1 cellular context compared by ENCODE assay signal in genomic region chr2:43995733-43996533, GRCh38.
TF ChIP-seq lines count a peak whose summit lies in the region.

TSS of gene LRPPRC (minus strand) at chr2:43995989. CDS start at chr2:43995947, 42 bp downstream.

TF ChIP-seq in K562, 482 proteins besides CTCF, POLR2A, EP300 and RAD21 (continued from another document and continues in another):
- TF ChIP-seq SIN3B (IDR thresholded peaks at IDR 0.05; ENCODE audit: low read depth) (peak; percentile 83), MITF (IDR thresholded peaks at IDR 0.05) (peak; percentile 79), FUS (optimal IDR thresholded peaks at IDR 0.05; ENCODE audit: low read depth, low read length) (peak; percentile 25), HINFP (tag; conservative IDR thresholded peaks at IDR 0.05; ENCODE audit: low read depth) (no peak), ARID4B (CRISPR knock-in tag; IDR thresholded peaks at IDR 0.05) (peak; percentile 41; the same call in 1 of the 2 replicates), RBM14 (IDR thresholded peaks at IDR 0.05; ENCODE audit: borderline replicate concordance, insufficient read depth, low read depth, low read length) (no peak), HSF4 (CRISPR knock-in tag; IDR thresholded peaks at IDR 0.05; ENCODE audit: borderline replicate concordance) (no peak), HMGN3 (IDR thresholded peaks at IDR 0.05; ENCODE audit: borderline replicate concordance, extremely low read depth, insufficient read length, low read depth, low read length) (peak; percentile 45), SRSF7 (optimal IDR thresholded peaks at IDR 0.05; ENCODE audit: low read depth, low read length) (no peak), GABPB2 (CRISPR knock-in tag; conservative IDR thresholded peaks at IDR 0.05) (no peak), XRCC4 (IDR thresholded peaks at IDR 0.05; ENCODE audit: extremely low read depth, insufficient read depth, insufficient read length) (no peak), SAFB (IDR thresholded peaks at IDR 0.05; ENCODE audit: borderline replicate concordance, low read depth, low read length) (no peak), USF2 (CRISPR knock-in tag; IDR thresholded peaks at IDR 0.05) (peak; percentile 94), ZNF175 (CRISPR knock-in tag; IDR thresholded peaks at IDR 0.05; ENCODE audit: low read depth) (peak; percentile 53; the same call in 1 of the 2 replicates), TOE1 (IDR thresholded peaks at IDR 0.05; ENCODE audit: borderline replicate concordance) (peak; percentile 99), TOE1 (CRISPR knock-in tag; IDR thresholded peaks at IDR 0.05; ENCODE audit: borderline replicate concordance, low read depth) (no peak), DIDO1 (tag; IDR thresholded peaks at IDR 0.05; ENCODE audit: low read depth) (peak; percentile 85), IRF2 (CRISPR knock-in tag; IDR thresholded peaks at IDR 0.05) (peak; percentile 83; the same call in 1 of the 2 replicates), POLR2B (IDR thresholded peaks at IDR 0.05; ENCODE audit: low read depth, partially characterized antibody) (peak; percentile 78), NFE2 (IDR thresholded peaks at IDR 0.05; ENCODE audit: low read depth) (0 out of 2 replicates have a peak, but pooled peaks have one; percentile 6), SREBF1 (IDR thresholded peaks at IDR 0.05; ENCODE audit: borderline replicate concordance, low read depth, low read length) (peak; percentile 87), SRSF3 (IDR thresholded peaks at IDR 0.05; ENCODE audit: insufficient read depth, low read length) (0 out of 2 replicates have a peak, but pooled peaks have one; percentile 40), ASH1L (IDR thresholded peaks at IDR 0.05; ENCODE audit: borderline replicate concordance, low read depth, partially characterized antibody) (peak; percentile 89), HMGXB4 (CRISPR knock-in tag; IDR thresholded peaks at IDR 0.05) (peak; percentile 50; the same call in 1 of the 2 replicates), GMEB1 (CRISPR knock-in tag; IDR thresholded peaks at IDR 0.05) (peak; percentile 54), RBFOX2 (IDR thresholded peaks at IDR 0.05; ENCODE audit: low read depth, low read length) (peak; percentile 100), CBFA2T2 (conservative IDR thresholded peaks at IDR 0.05) (peak; percentile 57), ZBTB2 (IDR thresholded peaks at IDR 0.05) (no peak), ZNF668 (CRISPR knock-in tag; IDR thresholded peaks at IDR 0.05) (no peak), TCF7 (IDR thresholded peaks at IDR 0.05; ENCODE audit: borderline replicate concordance) (peak; percentile 35; the same call in 1 of the 2 replicates), MNT (conservative IDR thresholded peaks at IDR 0.05) (peak; percentile 94 to 97), HCFC1 (IDR thresholded peaks at IDR 0.05; ENCODE audit: low read depth, low read length) (peak; percentile 71), C11orf30 (IDR thresholded peaks at IDR 0.05; ENCODE audit: low read depth) (peak; percentile 89), CBFA2T3 (IDR thresholded peaks at IDR 0.05) (0 out of 2 replicates have a peak, but pooled peaks have one; percentile 25), CCAR2 (IDR thresholded peaks at IDR 0.05; ENCODE audit: low read depth, low read length) (0 out of 2 replicates have a peak, but pooled peaks have one; percentile 56), FOXP1 (CRISPR knock-in tag; IDR thresholded peaks at IDR 0.05) (no peak), ESRRA (IDR thresholded peaks at IDR 0.05; ENCODE audit: borderline replicate concordance, low read depth) (peak; percentile 84), HOMEZ (CRISPR knock-in tag; IDR thresholded peaks at IDR 0.05) (no peak), PCBP2 (IDR thresholded peaks at IDR 0.05; ENCODE audit: low read depth, low read length, poor library complexity, severe bottlenecking) (no peak), TAF1 (IDR thresholded peaks at IDR 0.05; ENCODE audit: control insufficient read depth, extremely low read depth, insufficient read depth, low read length, severe bottlenecking) (peak; percentile 92), CCNT2 (IDR thresholded peaks at IDR 0.05; ENCODE audit: borderline replicate concordance, extremely low read depth, insufficient read length, low read depth, low read length) (peak; percentile 65), TEAD4 (IDR thresholded peaks at IDR 0.05; ENCODE audit: low read length) (no peak), TEAD4 (CRISPR knock-in tag; IDR thresholded peaks at IDR 0.05; ENCODE audit: borderline replicate concordance) (no peak), RFX7 (CRISPR knock-in tag; IDR thresholded peaks at IDR 0.05) (no peak), PRPF4 (IDR thresholded peaks at IDR 0.05; ENCODE audit: insufficient read depth, low read depth, low read length, poor library complexity, severe bottlenecking) (peak; percentile 91), CAMTA2 (CRISPR knock-in tag; conservative IDR thresholded peaks at IDR 0.05) (no peak), NELFE (IDR thresholded peaks at IDR 0.05; ENCODE audit: insufficient read depth, insufficient read length) (peak; percentile 38), MTA2 (IDR thresholded peaks at IDR 0.05; ENCODE audit: low read depth) (peak; percentile 52; the same call in 1 of the 2 replicates)
